In the genomic region with DNA sequence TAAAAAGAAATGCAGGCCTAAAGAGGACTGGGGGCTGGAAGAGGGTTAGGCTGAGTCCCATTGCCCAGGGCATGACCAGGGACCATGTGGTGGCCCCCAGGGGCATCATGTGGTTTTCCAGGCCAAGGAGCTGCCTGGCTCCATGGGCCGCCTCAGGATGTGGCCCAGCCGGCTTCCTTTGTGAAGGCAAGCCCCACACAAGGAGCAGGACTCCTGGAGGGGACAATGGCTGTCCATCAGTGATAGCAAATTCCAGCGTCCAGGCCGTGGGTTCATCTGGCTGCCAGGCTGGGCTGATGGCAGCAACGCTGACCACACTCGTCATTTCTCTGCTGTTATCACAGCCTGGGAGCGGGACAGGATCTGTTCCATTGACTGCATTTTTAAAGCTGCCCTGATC, we compare ENCODE assay signal across 2 cellular contexts.
TF ChIP-seq lines count a peak whose summit lies in the region.

No MANE protein-coding gene starts in this region.

TF ChIP-seq in HEK293, 187 proteins besides CTCF, POLR2A, EP300 and RAD21:
- peak; percentile 69 for TF ChIP-seq ZIC2 (tag by site-specific recombination; IDR thresholded peaks at IDR 0.05)
- no peak for TF ChIP-seq ZNF558 (tag by site-specific recombination; IDR thresholded peaks at IDR 0.05)

TF ChIP-seq in HepG2, 621 proteins besides CTCF, POLR2A, EP300 and RAD21:
- TF ChIP-seq ZNF354B (CRISPR knock-in tag; IDR thresholded peaks at IDR 0.05) (no peak), ZNF768 (CRISPR knock-in tag; IDR thresholded peaks at IDR 0.05) (peak; percentile 28; the same call in 1 of the 2 replicates)
